In the genomic region with DNA sequence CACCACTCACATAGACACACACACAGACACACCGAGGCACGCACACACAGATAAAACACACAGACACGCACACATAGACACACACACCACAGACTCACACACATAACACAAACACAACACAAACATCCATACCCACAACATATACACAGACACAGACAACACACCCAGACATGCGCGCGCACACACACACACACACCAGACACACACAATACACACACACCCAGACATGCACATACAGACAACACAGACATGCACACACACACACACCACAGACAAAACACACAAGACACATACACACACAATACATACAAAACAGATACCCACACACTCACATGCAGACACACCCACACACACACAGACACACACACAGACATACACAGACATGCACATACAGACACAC, we compare ENCODE assay signal across 18 cellular contexts.
"Had no signal": no experiment of that assay in that cellular context is flagged by ENCODE, and none has a peak within 500 bp of the region (broad histone marks: within the 10 kb centered on the region; RNA-seq: fewer than 3 reads in every experiment).

No MANE protein-coding gene starts in this region.

- ATAC-seq: foreskin keratinocyte, heart left ventricle, mucosa of descending colon had no signal

- DNase-seq: activated CD4-positive, alpha-beta T cell treated with anti-CD3 and anti-CD28 coated beads for 4 hours; activated T-cell treated with anti-CD3 and anti-CD28 coated beads for 4 hours; amygdala; brain microvascular endothelial cell; dorsolateral prefrontal cortex; esophagus squamous epithelium; foreskin keratinocyte; heart left ventricle; mucosa of descending colon; ovary; stimulated activated CD4-positive, alpha-beta T cell treated with anti-CD3 and anti-CD28 coated beads, Interleukin-12 subunit alpha, Interleukin-12 subunit beta, amount 100 ng/mL, for 4 hours; stimulated activated naive CD4-positive, alpha-beta T cell treated with Interleukin-2 at 50 U/mL for 16 hours; T-helper 9 cell; upper lobe of left lung had no signal

- H3K4me1 ChIP-seq: foreskin keratinocyte, suprapubic skin had no signal

- H3K27me3 ChIP-seq: brain microvascular endothelial cell, dorsolateral prefrontal cortex, esophagus squamous epithelium, foreskin keratinocyte, heart left ventricle, ovary, suprapubic skin, upper lobe of left lung had no signal

- H3K9me3 ChIP-seq: esophagus squamous epithelium, heart left ventricle, mucosa of descending colon, ovary, suprapubic skin, upper lobe of left lung had no signal

- H3K27ac ChIP-seq: brain microvascular endothelial cell, dorsolateral prefrontal cortex, esophagus squamous epithelium, foreskin keratinocyte, heart left ventricle, ovary, suprapubic skin, upper lobe of left lung had no signal

- H3K27me3 Mint-ChIP-seq: activated naive CD4-positive, alpha-beta T cell treated with anti-CD3 and anti-CD28 coated beads, Interleukin-2, amount 50 U/mL, for 24 hours; natural killer cell treated with Interleukin-12 subunit alpha and Interleukin-12 subunit beta and Interleukin-15 and Interleukin-18, amount 100 ng/mL, for 72 hours had no signal

- FAIRE-seq: islet of Langerhans had no signal

- H3K9me3 Mint-ChIP-seq: activated naive CD4-positive, alpha-beta T cell treated with anti-CD3 and anti-CD28 coated beads, Interleukin-2, amount 50 U/mL, for 24 hours; natural killer cell treated with Interleukin-12 subunit alpha and Interleukin-12 subunit beta and Interleukin-15 and Interleukin-18, amount 100 ng/mL, for 72 hours had no signal

- H3K36me3 ChIP-seq: brain microvascular endothelial cell, ovary had no signal

- H3K4me3 ChIP-seq: dorsolateral prefrontal cortex, esophagus squamous epithelium, heart left ventricle, mucosa of descending colon, ovary, suprapubic skin, upper lobe of left lung had no signal

- H3K4me3 Mint-ChIP-seq: activated naive CD4-positive, alpha-beta T cell treated with anti-CD3 and anti-CD28 coated beads, Interleukin-2, amount 50 U/mL, for 24 hours had no signal
